ENCODE assay signal across 23 cellular contexts in genomic region chr10:132010484-132010883, GRCh38. TPM values are rescaled to one million over a fixed set of nuclear protein-coding genes. Genes with fewer than 3 reads are reported as not detected.
DNase-seq lines count a peak whose midpoint lies in the region; ATAC-seq and TF ChIP-seq lines count a peak whose summit lies in the region.
"Had no signal": no experiment of that assay in that cellular context is flagged by ENCODE, and none has a peak within 500 bp of the region (broad histone marks: within the 10 kb centered on the region; RNA-seq: fewer than 3 reads in every experiment).

No MANE protein-coding gene starts in this region.

- peak overlapping the region; percentile 86 for H3K27ac Mint-ChIP-seq in GM23338
- no peak overlapping the region for H3K27ac Mint-ChIP-seq in osteocyte (ENCODE audit: unreplicated experiment)
- H3K27ac Mint-ChIP-seq: CD4-positive, CD25-positive, alpha-beta regulatory T cell had no signal

- no peaks in the 10 kb centered on the region for H3F3A ChIP-seq in GM23338 (replicated peaks; ENCODE audit: low read depth)

- H3K4me3 ChIP-seq in GM23338 (no peak overlapping the region), left ventricle myocardium inferior (no peak overlapping the region)
- H3K4me3 ChIP-seq: GM12878, K562, PC-9 had no signal

- peaks cover 5% of the 10 kb centered on the region; the same call in 2 of the 3 replicates for H3K36me3 Mint-ChIP-seq in GM23338 (ENCODE audit: low read depth)
- H3K36me3 Mint-ChIP-seq in osteocyte (ENCODE audit: unreplicated experiment): no peaks in the 10 kb centered on the region
- H3K36me3 Mint-ChIP-seq: CD4-positive, CD25-positive, alpha-beta regulatory T cell had no signal

- H3K9me2 ChIP-seq in GM23338 (ENCODE audit: insufficient read depth): no peaks in the 10 kb centered on the region
- H3K9me2 ChIP-seq: SK-N-SH had no signal

- H3K79me2 ChIP-seq in GM23338 (replicated peaks; ENCODE audit: insufficient read depth): no peaks in the 10 kb centered on the region

- intact Hi-C loops in left ventricle myocardium inferior (cut with micrococcal nuclease) (no loop called here), sciatic nerve (cut with DNase I) (no loop called here)

- peak overlapping the region; percentile 22 for H3K4me2 ChIP-seq in GM23338
- H3K4me2 ChIP-seq: PC-9, SK-N-SH had no signal

- H3K9me3 Mint-ChIP-seq in GM23338: peaks cover 4% of the 10 kb centered on the region
- no peaks in the 10 kb centered on the region for H3K9me3 Mint-ChIP-seq in osteocyte (ENCODE audit: unreplicated experiment)

- ATAC-seq in GM23338 (no peak), sciatic nerve (peak; percentile 80), HG02588 (IDR thresholded peaks at IDR 0.05; ENCODE audit: unreplicated experiment) (no peak)
- ATAC-seq: GM12878, HepG2, K562 had no signal

- no peaks in the 10 kb centered on the region for H3K36me3 ChIP-seq in GM23338 (ENCODE audit: insufficient read depth)
- no peaks in the 10 kb centered on the region for H3K36me3 ChIP-seq in left ventricle myocardium inferior
- H3K36me3 ChIP-seq: BE2C had no signal

- H3K4me1 Mint-ChIP-seq in GM23338 (peaks cover 63% of the 10 kb centered on the region), osteocyte (ENCODE audit: unreplicated experiment) (no peaks in the 10 kb centered on the region)
- H3K4me1 Mint-ChIP-seq: CD4-positive, CD25-positive, alpha-beta regulatory T cell had no signal

- peaks cover 1% of the 10 kb centered on the region for H3K9me3 ChIP-seq in left ventricle myocardium inferior (replicated peaks)
- H3K9me3 ChIP-seq: BE2C, SK-N-SH had no signal

- H3K27ac ChIP-seq in GM23338 (ENCODE audit: low read depth) (no peak overlapping the region), left ventricle myocardium inferior (replicated peaks) (peak overlapping the region; percentile 60)
- H3K27ac ChIP-seq: PC-9 had no signal

- TF ChIP-seq CTCF in GM23338 (conservative IDR thresholded peaks at IDR 0.05; ENCODE audit: low read depth in 2 of 2) (no peak), left ventricle myocardium inferior (IDR thresholded peaks at IDR 0.05; ENCODE audit: borderline replicate concordance) (no peak), osteocyte (IDR thresholded peaks at IDR 0.05) (no peak)

- H2AFZ ChIP-seq in GM23338: no peak overlapping the region
- H2AFZ ChIP-seq: PC-9 had no signal

- DNase-seq in GM23338 (ENCODE audit: low spot score): no peak
- DNase-seq in NCI-H82 (lab: John Stamatoyannopoulos, UW): peak; percentile 26
- DNase-seq in left ventricle myocardium inferior: no peak
- DNase-seq in sciatic nerve (ENCODE audit: low spot score): no peak
- DNase-seq in DMS 273 treated with DMSO at 0.1 percent for 48 hours (lab: John Stamatoyannopoulos, UW): no peak
- no peak for DNase-seq in osteocyte (ENCODE audit: extremely low spot score, unreplicated experiment)
- DNase-seq in GM19240 (ENCODE audit: insufficient read length, low spot score): no peak
- DNase-seq: BE2C; CD4-positive, CD25-positive, alpha-beta regulatory T cell; DMS79 treated with DMSO at 0.1 percent for 48 hours; MM.1S; NCI-H1092; NCI-H1436 treated with DMSO at 0.1 percent for 48 hours; NCI-H1930; NCI-H69; PC-9; RPMI8226; SIG-M5; SK-N-SH had no signal

- H3K27me3 Mint-ChIP-seq in GM23338 (ENCODE audit: insufficient read depth, low read depth, poor library complexity) (peaks cover 11% of the 10 kb centered on the region), osteocyte (ENCODE audit: unreplicated experiment) (peaks cover 60% of the 10 kb centered on the region)

- H4K20me1 ChIP-seq in GM23338 (replicated peaks; ENCODE audit: insufficient read depth): no peaks in the 10 kb centered on the region

- no peaks in the 10 kb centered on the region for H3K27me3 ChIP-seq in GM23338 (ENCODE audit: insufficient read depth)
- H3K27me3 ChIP-seq in left ventricle myocardium inferior (ENCODE audit: low read depth): no peaks in the 10 kb centered on the region

- H3K4me3 Mint-ChIP-seq in GM23338 (0 out of 3 replicates have a peak overlapping the region, but pooled peaks have one; percentile 12), osteocyte (ENCODE audit: unreplicated experiment) (no peak overlapping the region)
- H3K4me3 Mint-ChIP-seq: CD4-positive, CD25-positive, alpha-beta regulatory T cell had no signal

- peaks cover 52% of the 10 kb centered on the region for H3K4me1 ChIP-seq in GM23338 (ENCODE audit: insufficient read depth)
- peaks cover 40% of the 10 kb centered on the region for H3K4me1 ChIP-seq in left ventricle myocardium inferior
- H3K4me1 ChIP-seq: BE2C had no signal

TF ChIP-seq in GM23338, 12 proteins besides CTCF, POLR2A, EP300 and RAD21 (continues in another document):
- TF ChIP-seq ETS1 (IDR thresholded peaks at IDR 0.05) (no peak), POLR2AphosphoS5 (IDR thresholded peaks at IDR 0.05; ENCODE audit: low read depth) (no peak), ZNF462 (CRISPR knock-in tag; IDR thresholded peaks at IDR 0.05) (no peak), STAT1 (IDR thresholded peaks at IDR 0.05; ENCODE audit: unreplicated experiment) (no peak), JUNB (IDR thresholded peaks at IDR 0.05; ENCODE audit: unreplicated experiment) (no peak), EZH2 (IDR thresholded peaks at IDR 0.05; ENCODE audit: low read depth, unreplicated experiment) (no peak)

RNA-seq across cellular contexts. Expression of gene BNIP3, which starts 28.8 kb away (rescaled TPM):
- 48.8 and 75.0 TPM in 2 replicates for total RNA-seq in GM23338 (2014; rRNA removed; shearing (Covaris generic))
- 41.1 and 46.3 TPM in 2 replicates for polyA plus RNA-seq in GM23338 (2016; fragmentation: Nextera tagmentation; extraction: Ambion mirVana)
- total RNA-seq in left ventricle myocardium inferior: 161 TPM
- 37.9 TPM for total RNA-seq in sciatic nerve
- 29.2 and 31.6 TPM in 2 replicates for total RNA-seq in osteocyte

RNA-seq across cellular contexts. Expression of gene JAKMIP3, which starts 55.3 kb away (rescaled TPM):
- 0.47 and 1.2 TPM in 2 replicates for total RNA-seq in GM23338 (2014; rRNA removed; shearing (Covaris generic))
- polyA plus RNA-seq in GM23338 (2016; fragmentation: Nextera tagmentation; extraction: Ambion mirVana): 0.70 and 0.87 TPM in 2 replicates
- total RNA-seq in left ventricle myocardium inferior: 1.7 TPM
- total RNA-seq in sciatic nerve: 1.1 TPM
- total RNA-seq in osteocyte: 0.64 and 0.65 TPM in 2 replicates
- total RNA-seq: GM12878 had no signal
- polyA plus RNA-seq: CD4-positive, CD25-positive, alpha-beta regulatory T cell; K562 had no signal
